ENCODE assay signal across 8 cellular contexts in the genomic region with DNA sequence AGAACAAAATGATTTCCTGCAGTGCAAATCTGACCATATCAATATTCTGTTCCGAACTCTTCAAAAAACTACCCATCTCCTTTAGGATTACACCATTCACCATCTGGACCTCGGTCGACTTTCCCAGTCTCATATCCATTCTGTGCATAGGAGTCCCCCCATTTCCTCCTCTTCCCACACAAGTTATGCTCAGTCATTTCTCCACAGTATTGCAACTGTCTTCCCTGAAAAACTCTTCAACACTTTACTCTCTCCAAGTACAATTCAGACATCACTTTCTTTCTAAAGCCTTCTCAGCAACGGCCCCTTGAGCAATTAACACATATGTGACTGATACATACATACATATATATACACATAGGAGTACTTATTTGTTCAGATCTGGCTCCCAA. TPM values are rescaled to one million over a fixed set of nuclear protein-coding genes. Genes with fewer than 3 reads are reported as not detected.
DNase-seq lines count a peak whose midpoint lies in the region; ATAC-seq, FAIRE-seq and TF ChIP-seq lines count a peak whose summit lies in the region.
"Had no signal": no experiment of that assay in that cellular context is flagged by ENCODE, and none has a peak within 500 bp of the region (broad histone marks: within the 10 kb centered on the region; RNA-seq: fewer than 3 reads in every experiment).

No MANE protein-coding gene starts in this region.

- TF ChIP-seq RAD21 in HepG2 (CRISPR knock-in tag; IDR thresholded peaks at IDR 0.05): no peak

- no peaks in the 10 kb centered on the region for H4K20me1 ChIP-seq in HepG2 (ENCODE audit: insufficient read depth, low read length)

- DNase-seq in AG09309 (ENCODE audit: low read depth) (no peak), Peyer's patch (no peak), HepG2 (ENCODE audit: low spot score) (no peak), natural killer cell (no peak), T1000 (lab: John Stamatoyannopoulos, UW) (no peak), NCI-H1048 (lab: John Stamatoyannopoulos, UW) (no peak)
- DNase-seq: SIG-M5; stimulated activated CD4-positive, alpha-beta T cell treated with anti-CD3 and anti-CD28 coated beads, Interleukin-4, amount 100 ng/mL, for 24 hours had no signal

- H3K4me3 ChIP-seq in AG09309 (ENCODE audit: control insufficient read depth, low read depth, low read length) (peak overlapping the region; percentile 86), Peyer's patch (peak overlapping the region; percentile 63 to 82 (median 76)), HepG2 (replicated peaks in 1 of 3; ENCODE audit: insufficient read depth in 1 of 3, low read depth in 2 of 3, low read length in 3 of 3) (peak overlapping the region; percentile 72 to 99 (median 85))

- TF ChIP-seq CTCF in AG09309 (IDR thresholded peaks at IDR 0.05; ENCODE audit: control insufficient read depth, insufficient read depth, low read depth, low read length, missing control alignments) (no peak), Peyer's patch (IDR thresholded peaks at IDR 0.05) (no peak), HepG2 (CRISPR knock-in tag; IDR thresholded peaks at IDR 0.05) (no peak), natural killer cell (IDR thresholded peaks at IDR 0.05) (no peak)

- no peak overlapping the region for H2AFZ ChIP-seq in HepG2 (ENCODE audit: low read length)

- TF ChIP-seq EP300 in HepG2 (IDR thresholded peaks at IDR 0.05; ENCODE audit: low read depth in 2 of 2, low read length in 2 of 2): no peak
- no peak for TF ChIP-seq EP300 in HepG2 (CRISPR knock-in tag; IDR thresholded peaks at IDR 0.05; ENCODE audit: borderline replicate concordance)

- peak overlapping the region in 1 of 4 donors; percentile 58 for H3K27ac ChIP-seq in Peyer's patch
- peak overlapping the region; percentile 87 for H3K27ac ChIP-seq in HepG2 (ENCODE audit: extremely low read length, insufficient read depth, low read length)

- CTCF ChIA-PET in HepG2 (lab: Yijun Ruan, JAX; ENCODE audit: low intra/inter-chr PET ratio, low total read pairs): no interaction called here

- H3K4me2 ChIP-seq in HepG2 (ENCODE audit: low read depth, low read length): peak overlapping the region; percentile 86

- FAIRE-seq in HepG2 (lab: Jason Lieb, UNC): no peak

- peak overlapping the region; percentile 92 for H3K9ac ChIP-seq in HepG2 (ENCODE audit: insufficient read depth, low read depth, low read length)

- ATAC-seq in HepG2: no peak
- no peak for ATAC-seq in natural killer cell

- no peak overlapping the region for H3K4me3 Mint-ChIP-seq in natural killer cell

- POLR2A ChIA-PET in HepG2 (lab: Yijun Ruan, JAX): interaction anchor here (0.9 to 3.5 kb wide), 4 partner anchors 10 to 17 kb away, joined by 7 to 107 read pairs (median 36); a partner anchor contains a TSS

- TF ChIP-seq POLR2A in Peyer's patch (IDR thresholded peaks at IDR 0.05) (no peak), HepG2 (IDR thresholded peaks at IDR 0.05; ENCODE audit: insufficient read depth in 1 of 2, low read depth in 2 of 2, low read length in 2 of 2) (no peak)

- H3K36me3 ChIP-seq in Peyer's patch (no peaks in the 10 kb centered on the region), HepG2 (replicated peaks in 1 of 2; ENCODE audit: control insufficient read depth in 1 of 2, insufficient read depth in 2 of 2, low read length in 2 of 2) (no peaks in the 10 kb centered on the region)

- in situ Hi-C loops in HepG2 (cut with HindIII; ENCODE audit: extremely low pct_ligation_motif_present, low pct_unique_long_range_greater_than_20kb): no loop called here

- peaks cover 14 to 16% of the 10 kb centered on the region in 2 donors for H3K4me1 Mint-ChIP-seq in natural killer cell

- BruUV-seq in HepG2 (replicated peaks; lab: Mats Ljungman, UMichigan): no TSS peak

- 27% methylated on average over 4 of the region's 4 CpGs for WGBS in HepG2 (ENCODE audit: low lambda C conversion rate)

- H3K27me3 ChIP-seq in Peyer's patch (no peaks in the 10 kb centered on the region), HepG2 (ENCODE audit: control insufficient read depth in 1 of 2, insufficient read depth in 2 of 2, low read length in 2 of 2) (no peaks in the 10 kb centered on the region; a peak in 1 of 5 replicates)

- H3K79me2 ChIP-seq in HepG2 (ENCODE audit: insufficient read depth, low read length): peaks cover 63% of the 10 kb centered on the region

- peaks cover 0 to 30% (median 3%) of the 10 kb centered on the region in 4 donors for H3K4me1 ChIP-seq in Peyer's patch
- H3K4me1 ChIP-seq in HepG2 (ENCODE audit: insufficient read depth, low read length): peaks cover 34% of the 10 kb centered on the region

- H3K9me3 Mint-ChIP-seq in natural killer cell: no peaks in the 10 kb centered on the region

- intact Hi-C loops in HepG2 (cut with micrococcal nuclease; ENCODE audit: unreplicated experiment) (loop anchor here (2.0 kb wide), 1 partner anchor 18 kb away; a partner anchor contains a TSS), natural killer cell (cut with micrococcal nuclease) (loop anchor here (2.0 kb wide), 1 partner anchor 18 kb away; a partner anchor contains a TSS)

- H3K27ac Mint-ChIP-seq in natural killer cell: no peak overlapping the region

- H3K9me3 ChIP-seq in Peyer's patch: no peaks in the 10 kb centered on the region
- no peaks in the 10 kb centered on the region for H3K9me3 ChIP-seq in HepG2 (ENCODE audit: low read length)

- no peaks in the 10 kb centered on the region for H3K36me3 Mint-ChIP-seq in natural killer cell

- H3K27me3 Mint-ChIP-seq in natural killer cell (ENCODE audit: low read depth in 2 of 2): no peaks in the 10 kb centered on the region

RNA-seq across cellular contexts. Expression of a gene that starts 0.8 kb away (rescaled TPM):
- total RNA-seq in Peyer's patch (10 to 100 TPM in 1 of 4 donors, 1 to 10 TPM in 3; 3.2 to 18.2 (median 6.1) TPM), HepG2 (2016; rRNA removed; fragmentation: Illumina TruSeq; extraction: Trizol) (4.5 and 5.6 TPM in 2 replicates), natural killer cell (10 to 100 TPM in 1 of 3 donors, 1 to 10 TPM in 2; 7.8 to 12.2 (median 9.2) TPM)
- 0.91 and 1.1 TPM in 2 replicates for total RNA-seq in HepG2 (2016; cell fraction: cytosol; rRNA removed; fragmentation: Illumina TruSeq; extraction: Trizol; ENCODE audit: low read depth)
- 3.7 and 5.1 TPM in 2 replicates for total RNA-seq in HepG2 (2016; cell fraction: insoluble cytoplasmic fraction; rRNA removed; fragmentation: Illumina TruSeq; extraction: Trizol)
- total RNA-seq in HepG2 (2016; cell fraction: membrane; rRNA removed; fragmentation: Illumina TruSeq; extraction: Trizol): 5.1 and 5.8 TPM in 2 replicates
- 7.5 and 7.6 TPM in 2 replicates for total RNA-seq in HepG2 (2016; cell fraction: nucleus; rRNA removed; fragmentation: Illumina TruSeq; extraction: Trizol)
- polyA plus RNA-seq in HepG2 (2011; rRNA removed): 7.6 and 8.6 TPM in 2 replicates
- 3.1 and 4.8 TPM in 2 replicates for polyA plus RNA-seq in HepG2 (2011; cell fraction: cytosol; rRNA removed)
- 11.5 and 14.4 TPM in 2 replicates for polyA plus RNA-seq in HepG2 (2011; cell fraction: nucleus; rRNA removed)
- polyA plus RNA-seq in HepG2 (2012): 6.4 and 7.2 TPM in 2 replicates
- polyA plus RNA-seq in HepG2 (2016; cell fraction: cytosol; fragmentation: Illumina TruSeq; extraction: Trizol; ENCODE audit: low read depth): 1.0 and 1.1 TPM in 2 replicates
- polyA plus RNA-seq in HepG2 (2016; cell fraction: insoluble cytoplasmic fraction; fragmentation: Illumina TruSeq; extraction: Trizol; ENCODE audit: low read depth): 5.4 and 6.1 TPM in 2 replicates
- polyA plus RNA-seq in HepG2 (2016; cell fraction: membrane; fragmentation: Illumina TruSeq; extraction: Trizol; ENCODE audit: low read depth): 3.6 and 4.2 TPM in 2 replicates
- 14.7 and 15.0 TPM in 2 replicates for polyA plus RNA-seq in HepG2 (2016; cell fraction: nucleus; fragmentation: Illumina TruSeq; extraction: Trizol; ENCODE audit: insufficient read depth, low read depth)
- 3.1 and 7.6 TPM in 2 replicates for polyA minus RNA-seq in HepG2 (2011; rRNA and poly(A)+ RNA removed; ENCODE audit: low replicate concordance)
- 5.6 TPM in 2 replicates for polyA minus RNA-seq in HepG2 (2011; cell fraction: cytosol; rRNA and poly(A)+ RNA removed)
- polyA minus RNA-seq in HepG2 (2011; cell fraction: nucleus; rRNA and poly(A)+ RNA removed): 9.1 and 14.3 TPM in 2 replicates

RNA-seq across cellular contexts. Expression of a gene that starts 10.3 kb away (rescaled TPM):
- 10 to 100 TPM; 45.0 to 92.4 (median 49.7) TPM for total RNA-seq in Peyer's patch
- total RNA-seq in HepG2 (2016; rRNA removed; fragmentation: Illumina TruSeq; extraction: Trizol): 19.1 and 26.4 TPM in 2 replicates
- total RNA-seq in HepG2 (2016; cell fraction: cytosol; rRNA removed; fragmentation: Illumina TruSeq; extraction: Trizol; ENCODE audit: low read depth): 13.4 and 16.4 TPM in 2 replicates
- total RNA-seq in HepG2 (2016; cell fraction: insoluble cytoplasmic fraction; rRNA removed; fragmentation: Illumina TruSeq; extraction: Trizol): 18.5 and 25.1 TPM in 2 replicates
- total RNA-seq in HepG2 (2016; cell fraction: membrane; rRNA removed; fragmentation: Illumina TruSeq; extraction: Trizol): 19.5 and 22.5 TPM in 2 replicates
- 33.3 and 38.0 TPM in 2 replicates for total RNA-seq in HepG2 (2016; cell fraction: nucleus; rRNA removed; fragmentation: Illumina TruSeq; extraction: Trizol)
- 16.8 and 19.3 TPM in 2 replicates for polyA plus RNA-seq in HepG2 (2011; rRNA removed)
- polyA plus RNA-seq in HepG2 (2011; cell fraction: cytosol; rRNA removed): 8.0 and 11.1 TPM in 2 replicates
- 15.5 and 22.2 TPM in 2 replicates for polyA plus RNA-seq in HepG2 (2011; cell fraction: nucleus; rRNA removed)
- 16.9 and 17.8 TPM in 2 replicates for polyA plus RNA-seq in HepG2 (2012)
- polyA plus RNA-seq in HepG2 (2016; cell fraction: cytosol; fragmentation: Illumina TruSeq; extraction: Trizol; ENCODE audit: low read depth): 1.2 TPM in 2 replicates
- 20.9 and 23.3 TPM in 2 replicates for polyA plus RNA-seq in HepG2 (2016; cell fraction: insoluble cytoplasmic fraction; fragmentation: Illumina TruSeq; extraction: Trizol; ENCODE audit: low read depth)
- 2.6 and 3.4 TPM in 2 replicates for polyA plus RNA-seq in HepG2 (2016; cell fraction: membrane; fragmentation: Illumina TruSeq; extraction: Trizol; ENCODE audit: low read depth)
- polyA plus RNA-seq in HepG2 (2016; cell fraction: nucleus; fragmentation: Illumina TruSeq; extraction: Trizol; ENCODE audit: insufficient read depth, low read depth): 24.6 and 27.5 TPM in 2 replicates
- 39.8 and 70.5 TPM in 2 replicates for polyA minus RNA-seq in HepG2 (2011; rRNA and poly(A)+ RNA removed; ENCODE audit: low replicate concordance)
- polyA minus RNA-seq in HepG2 (2011; cell fraction: cytosol; rRNA and poly(A)+ RNA removed): 18.6 and 22.6 TPM in 2 replicates
- 105 and 133 TPM in 2 replicates for polyA minus RNA-seq in HepG2 (2011; cell fraction: nucleus; rRNA and poly(A)+ RNA removed)
- total RNA-seq in natural killer cell: 10 to 100 TPM; 37.4 to 49.2 (median 43.0) TPM

RNA-seq across cellular contexts. Expression of a gene that starts 17.4 kb away (rescaled TPM):
- 10 to 100 TPM in 1 of 4 donors, 1 to 10 TPM in 3; 5.6 to 14.9 (median 7.7) TPM for total RNA-seq in Peyer's patch
- 7.1 and 12.1 TPM in 2 replicates for total RNA-seq in HepG2 (2016; rRNA removed; fragmentation: Illumina TruSeq; extraction: Trizol)
- 0.71 and 0.79 TPM in 2 replicates for total RNA-seq in HepG2 (2016; cell fraction: cytosol; rRNA removed; fragmentation: Illumina TruSeq; extraction: Trizol; ENCODE audit: low read depth)
- total RNA-seq in HepG2 (2016; cell fraction: insoluble cytoplasmic fraction; rRNA removed; fragmentation: Illumina TruSeq; extraction: Trizol): 7.5 and 12.8 TPM in 2 replicates
- 4.7 and 5.8 TPM in 2 replicates for total RNA-seq in HepG2 (2016; cell fraction: membrane; rRNA removed; fragmentation: Illumina TruSeq; extraction: Trizol)
- 8.0 and 8.5 TPM in 2 replicates for total RNA-seq in HepG2 (2016; cell fraction: nucleus; rRNA removed; fragmentation: Illumina TruSeq; extraction: Trizol)
- 3.1 and 3.7 TPM in 2 replicates for polyA plus RNA-seq in HepG2 (2011; rRNA removed)
- 1.4 and 2.4 TPM in 2 replicates for polyA plus RNA-seq in HepG2 (2011; cell fraction: cytosol; rRNA removed)
- 1.4 and 1.7 TPM in 2 replicates for polyA plus RNA-seq in HepG2 (2011; cell fraction: nucleus; rRNA removed)
- 4.6 and 5.1 TPM in 2 replicates for polyA plus RNA-seq in HepG2 (2012)
- 0.24 and 0.41 TPM in 2 replicates for polyA plus RNA-seq in HepG2 (2016; cell fraction: cytosol; fragmentation: Illumina TruSeq; extraction: Trizol; ENCODE audit: low read depth)
- polyA plus RNA-seq in HepG2 (2016; cell fraction: insoluble cytoplasmic fraction; fragmentation: Illumina TruSeq; extraction: Trizol; ENCODE audit: low read depth): 7.6 and 8.7 TPM in 2 replicates
- 1.8 and 2.0 TPM in 2 replicates for polyA plus RNA-seq in HepG2 (2016; cell fraction: membrane; fragmentation: Illumina TruSeq; extraction: Trizol; ENCODE audit: low read depth)
- 5.8 and 6.5 TPM in 2 replicates for polyA plus RNA-seq in HepG2 (2016; cell fraction: nucleus; fragmentation: Illumina TruSeq; extraction: Trizol; ENCODE audit: insufficient read depth, low read depth)
- polyA minus RNA-seq in HepG2 (2011; rRNA and poly(A)+ RNA removed; ENCODE audit: low replicate concordance): 3.1 and 9.0 TPM in 2 replicates
- polyA minus RNA-seq in HepG2 (2011; cell fraction: cytosol; rRNA and poly(A)+ RNA removed): 4.4 and 5.2 TPM in 2 replicates
- polyA minus RNA-seq in HepG2 (2011; cell fraction: nucleus; rRNA and poly(A)+ RNA removed): 12.3 and 14.2 TPM in 2 replicates
- 1 to 10 TPM; 4.7 to 6.6 (median 5.8) TPM for total RNA-seq in natural killer cell

RNA-seq across cellular contexts. Expression of a gene that starts 25.4 kb away (rescaled TPM):
- total RNA-seq in Peyer's patch (10 to 100 TPM; 27.9 to 48.7 (median 41.7) TPM), HepG2 (2016; rRNA removed; fragmentation: Illumina TruSeq; extraction: Trizol) (36.4 and 42.5 TPM in 2 replicates), natural killer cell (10 to 100 TPM; 74.0 to 78.8 (median 77.3) TPM)
- 65.6 and 66.4 TPM in 2 replicates for total RNA-seq in HepG2 (2016; cell fraction: cytosol; rRNA removed; fragmentation: Illumina TruSeq; extraction: Trizol; ENCODE audit: low read depth)
- total RNA-seq in HepG2 (2016; cell fraction: insoluble cytoplasmic fraction; rRNA removed; fragmentation: Illumina TruSeq; extraction: Trizol): 36.3 and 43.9 TPM in 2 replicates
- 72.8 and 85.3 TPM in 2 replicates for total RNA-seq in HepG2 (2016; cell fraction: membrane; rRNA removed; fragmentation: Illumina TruSeq; extraction: Trizol)
- 23.9 and 31.0 TPM in 2 replicates for total RNA-seq in HepG2 (2016; cell fraction: nucleus; rRNA removed; fragmentation: Illumina TruSeq; extraction: Trizol)
- polyA plus RNA-seq in HepG2 (2011; rRNA removed): 20.3 and 21.0 TPM in 2 replicates
- polyA plus RNA-seq in HepG2 (2011; cell fraction: cytosol; rRNA removed): 10.8 and 15.8 TPM in 2 replicates
- polyA plus RNA-seq in HepG2 (2011; cell fraction: nucleus; rRNA removed): 15.4 and 17.1 TPM in 2 replicates
- polyA plus RNA-seq in HepG2 (2012): 15.7 and 18.2 TPM in 2 replicates
- polyA plus RNA-seq in HepG2 (2016; cell fraction: cytosol; fragmentation: Illumina TruSeq; extraction: Trizol; ENCODE audit: low read depth): 56.4 and 58.0 TPM in 2 replicates
- polyA plus RNA-seq in HepG2 (2016; cell fraction: insoluble cytoplasmic fraction; fragmentation: Illumina TruSeq; extraction: Trizol; ENCODE audit: low read depth): 19.2 and 20.4 TPM in 2 replicates
- polyA plus RNA-seq in HepG2 (2016; cell fraction: membrane; fragmentation: Illumina TruSeq; extraction: Trizol; ENCODE audit: low read depth): 45.4 and 46.9 TPM in 2 replicates
- 23.5 and 27.5 TPM in 2 replicates for polyA plus RNA-seq in HepG2 (2016; cell fraction: nucleus; fragmentation: Illumina TruSeq; extraction: Trizol; ENCODE audit: insufficient read depth, low read depth)
- polyA minus RNA-seq in HepG2 (2011; rRNA and poly(A)+ RNA removed; ENCODE audit: low replicate concordance): 64.1 and 186 TPM in 2 replicates
- polyA minus RNA-seq in HepG2 (2011; cell fraction: cytosol; rRNA and poly(A)+ RNA removed): 41.2 and 49.7 TPM in 2 replicates
- polyA minus RNA-seq in HepG2 (2011; cell fraction: nucleus; rRNA and poly(A)+ RNA removed): 55.0 and 73.7 TPM in 2 replicates
